Comparison of ENCODE assay signal across 8 cellular contexts in the genomic region with DNA sequence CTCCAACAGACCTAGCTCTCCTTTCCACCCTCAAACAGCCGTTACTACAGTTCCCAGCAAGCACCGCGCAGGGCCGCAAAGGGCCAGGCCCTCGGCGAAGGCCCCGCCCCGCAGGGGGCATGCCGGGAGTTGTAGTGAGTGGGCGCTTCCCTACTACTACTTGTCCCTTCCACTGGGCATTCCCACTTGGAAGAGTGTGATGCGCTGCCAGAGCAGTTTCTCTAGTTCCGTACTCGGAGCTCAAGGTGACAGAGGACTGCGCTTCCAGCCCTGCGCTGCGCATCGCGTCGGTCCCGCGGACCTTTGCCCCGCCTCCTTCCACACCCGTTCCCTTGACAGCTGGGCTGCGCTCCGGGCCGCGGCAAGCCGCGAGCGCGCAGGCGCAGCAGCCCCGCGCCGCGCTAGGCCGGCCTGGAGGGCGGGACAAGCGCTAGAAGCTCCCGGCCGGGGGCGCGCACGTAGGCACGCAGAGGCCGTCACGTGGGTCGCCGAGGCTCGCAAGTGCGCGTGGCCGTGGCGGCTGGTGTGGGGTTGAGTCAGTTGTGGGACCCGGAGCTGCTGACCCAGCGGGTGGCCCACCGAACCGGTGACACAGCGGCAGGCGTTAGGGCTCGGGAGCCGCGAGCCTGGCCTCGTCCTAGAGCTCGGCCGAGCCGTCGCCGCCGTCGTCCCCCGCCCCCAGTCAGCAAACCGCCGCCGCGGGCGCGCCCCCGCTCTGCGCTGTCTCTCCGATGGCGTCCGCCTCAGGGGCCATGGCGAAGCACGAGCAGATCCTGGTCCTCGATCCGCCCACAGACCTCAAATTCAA. TPM values are rescaled to one million over a fixed set of nuclear protein-coding genes. Genes with fewer than 3 reads are reported as not detected.
A peak's percentile ranks its signal among the peaks of the same experiment; 100 is the strongest.
DNase-seq lines count a peak whose midpoint lies in the region; ATAC-seq, FAIRE-seq and TF ChIP-seq lines count a peak whose summit lies in the region.

A gene with protein sequence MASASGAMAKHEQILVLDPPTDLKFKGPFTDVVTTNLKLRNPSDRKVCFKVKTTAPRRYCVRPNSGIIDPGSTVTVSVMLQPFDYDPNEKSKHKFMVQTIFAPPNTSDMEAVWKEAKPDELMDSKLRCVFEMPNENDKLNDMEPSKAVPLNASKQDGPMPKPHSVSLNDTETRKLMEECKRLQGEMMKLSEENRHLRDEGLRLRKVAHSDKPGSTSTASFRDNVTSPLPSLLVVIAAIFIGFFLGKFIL (plus strand): TSS at position 491 of the 808 bp plus-strand sequence. CDS start 241 bp downstream, at position 732.

- peaks cover 30% of the 10 kb centered on the region for H4K20me1 ChIP-seq in DOHH2 (ENCODE audit: control insufficient read depth, insufficient read depth, low read depth, low read length)
- H4K20me1 ChIP-seq in GM23248 (ENCODE audit: insufficient read depth): peaks cover 33% of the 10 kb centered on the region
- H4K20me1 ChIP-seq in Karpas-422 (ENCODE audit: insufficient read depth, low read depth, low read length): peaks cover 39% of the 10 kb centered on the region

- TF ChIP-seq EP300 in esophagus muscularis mucosa (IDR thresholded peaks at IDR 0.05): no peak

- peak within 1 kb of the TSS; percentile 90 to 97 for H3K4me3 Mint-ChIP-seq in activated T-cell treated with anti-CD3 and anti-CD28 coated beads, Interleukin-2, amount 50 U/mL, for 72 hours

- H3K9me3 ChIP-seq in DOHH2 (ENCODE audit: control insufficient read depth, insufficient read depth, low read length): peaks cover 5% of the 10 kb centered on the region
- no peaks in the 10 kb centered on the region for H3K9me3 ChIP-seq in GM23248 (ENCODE audit: low read depth)
- peaks cover 2% of the 10 kb centered on the region; the same call in 1 of the 2 replicates for H3K9me3 ChIP-seq in Karpas-422 (ENCODE audit: low read length)
- no peaks in the 10 kb centered on the region for H3K9me3 ChIP-seq in esophagus muscularis mucosa
- no peaks in the 10 kb centered on the region for H3K9me3 ChIP-seq in muscle layer of duodenum (ENCODE audit: control insufficient read depth in 1 of 2, low read length in 2 of 2)

- TF ChIP-seq POLR2A in esophagus muscularis mucosa (IDR thresholded peaks at IDR 0.05; ENCODE audit: low read depth): peak; percentile 94

- ATAC-seq in activated T-cell treated with anti-CD3 and anti-CD28 coated beads, Interleukin-2, amount 50 U/mL, for 72 hours (replicated peaks in 1 of 2): peak; percentile 82 to 83

- H3K9me3 Mint-ChIP-seq in activated T-cell treated with anti-CD3 and anti-CD28 coated beads, Interleukin-2, amount 50 U/mL, for 72 hours: no peaks in the 10 kb centered on the region

- H3K36me3 ChIP-seq in DOHH2 (ENCODE audit: control insufficient read depth, low read length): peaks cover 15% of the 10 kb centered on the region
- H3K36me3 ChIP-seq in GM23248 (ENCODE audit: low read depth): no peaks in the 10 kb centered on the region
- H3K36me3 ChIP-seq in Karpas-422 (ENCODE audit: insufficient read depth, low read length): no peaks in the 10 kb centered on the region
- H3K36me3 ChIP-seq in esophagus muscularis mucosa: no peaks in the 10 kb centered on the region
- H3K36me3 ChIP-seq in muscle layer of duodenum (ENCODE audit: control insufficient read depth in 1 of 2, insufficient read depth in 2 of 2, low read length in 2 of 2): peaks cover 0 to 15% of the 10 kb centered on the region in 2 donors

- H3K27me3 Mint-ChIP-seq in activated T-cell treated with anti-CD3 and anti-CD28 coated beads, Interleukin-2, amount 50 U/mL, for 72 hours (ENCODE audit: low read depth): peaks cover 10% of the 10 kb centered on the region

- no peak for FAIRE-seq in RCC 7860 (lab: Jason Lieb, UNC)

- H3K4me1 ChIP-seq in DOHH2 (ENCODE audit: control insufficient read depth, low read length): peaks cover 38% of the 10 kb centered on the region
- H3K4me1 ChIP-seq in GM23248 (ENCODE audit: insufficient read depth): peaks cover 34% of the 10 kb centered on the region
- H3K4me1 ChIP-seq in Karpas-422 (ENCODE audit: low read length): peaks cover 39% of the 10 kb centered on the region
- H3K4me1 ChIP-seq in esophagus muscularis mucosa: peaks cover 25 to 42% (median 39%) of the 10 kb centered on the region in 4 donors
- peaks cover 8 to 23% of the 10 kb centered on the region in 2 donors for H3K4me1 ChIP-seq in muscle layer of duodenum (ENCODE audit: control insufficient read depth in 1 of 2, insufficient read depth in 2 of 2, low read length in 2 of 2)

- peaks cover 4% of the 10 kb centered on the region in 2 donors for H3K36me3 Mint-ChIP-seq in activated T-cell treated with anti-CD3 and anti-CD28 coated beads, Interleukin-2, amount 50 U/mL, for 72 hours (ENCODE audit: insufficient read depth in 2 of 2)

- H3K9ac ChIP-seq in GM23248 (peak within 1 kb of the TSS; percentile 94), Karpas-422 (ENCODE audit: low read length) (peak within 1 kb of the TSS; percentile 93)

- H3K4me2 ChIP-seq in DOHH2 (ENCODE audit: low read length) (peak within 1 kb of the TSS; percentile 90), GM23248 (ENCODE audit: unreplicated experiment) (peak within 1 kb of the TSS; percentile 85), Karpas-422 (ENCODE audit: low read depth, low read length, poor library complexity, severe bottlenecking) (peak within 1 kb of the TSS; percentile 88)

- DNase-seq in GM23248 (peak; percentile 100), Karpas-422 (peak; percentile 98), RCC 7860 (ENCODE audit: low spot score) (peak; percentile 84), esophagus muscularis mucosa (ENCODE audit: extremely low spot score) (peak; percentile 97)
- peak; percentile 95 to 96 for DNase-seq in activated T-cell treated with anti-CD3 and anti-CD28 coated beads, Interleukin-2, amount 50 U/mL, for 72 hours
- peak; percentile 77 for DNase-seq in stimulated activated CD8-positive, alpha-beta memory T cell treated with anti-CD3 and anti-CD28 coated beads, Interleukin-7, amount 100 ng/mL, for 24 hours (ENCODE audit: low read depth)

- H3K4me3 ChIP-seq in DOHH2 (ENCODE audit: low read length): peak within 1 kb of the TSS; percentile 85
- peak within 1 kb of the TSS; percentile 81 for H3K4me3 ChIP-seq in GM23248
- peak within 1 kb of the TSS; percentile 96 for H3K4me3 ChIP-seq in Karpas-422 (ENCODE audit: low read length)
- peak within 1 kb of the TSS; percentile 76 to 95 (median 92) for H3K4me3 ChIP-seq in esophagus muscularis mucosa
- peak within 1 kb of the TSS; percentile 88 to 96 for H3K4me3 ChIP-seq in muscle layer of duodenum (ENCODE audit: low read depth in 1 of 2, low read length in 2 of 2)

- H2AFZ ChIP-seq in GM23248: peak within 1 kb of the TSS; percentile 86
- H2AFZ ChIP-seq in Karpas-422 (ENCODE audit: low read length): peak within 1 kb of the TSS; percentile 99; the same call in 1 of the 2 replicates

- in situ Hi-C loops in GM23248 (cut with MboI): no loop called here

- TF ChIP-seq CTCF in DOHH2 (IDR thresholded peaks at IDR 0.05; ENCODE audit: low read depth, low read length, poor library complexity, severe bottlenecking) (no peak), esophagus muscularis mucosa (IDR thresholded peaks at IDR 0.05) (peak in 1 of 3 experiments; percentile 7)

- peaks cover 26% of the 10 kb centered on the region for H3K4me1 Mint-ChIP-seq in activated T-cell treated with anti-CD3 and anti-CD28 coated beads, Interleukin-2, amount 50 U/mL, for 72 hours (ENCODE audit: low read depth)

- no peaks in the 10 kb centered on the region for H3F3A ChIP-seq in DOHH2 (ENCODE audit: control insufficient read depth, insufficient read depth)
- peaks cover 35% of the 10 kb centered on the region for H3F3A ChIP-seq in GM23248 (ENCODE audit: insufficient read depth)

- H3K79me2 ChIP-seq in DOHH2 (ENCODE audit: control insufficient read depth, low read length): peaks cover 49% of the 10 kb centered on the region
- H3K79me2 ChIP-seq in GM23248 (ENCODE audit: insufficient read depth): peaks cover 47% of the 10 kb centered on the region
- H3K79me2 ChIP-seq in Karpas-422 (ENCODE audit: low read length): peaks cover 47% of the 10 kb centered on the region

- intact Hi-C loops in esophagus muscularis mucosa (cut with DNase I): loop anchor here (10.0 kb wide), 1 partner anchor 299 kb away; a partner anchor contains a TSS

- H3K27me3 ChIP-seq in DOHH2 (ENCODE audit: control insufficient read depth, low read length) (0 out of 2 replicates have a peak, but pooled peaks cover 9% of the 10 kb centered on the region), GM23248 (replicated peaks; ENCODE audit: insufficient read depth) (no peaks in the 10 kb centered on the region), Karpas-422 (ENCODE audit: low read length) (no peaks in the 10 kb centered on the region), esophagus muscularis mucosa (no peaks in the 10 kb centered on the region), muscle layer of duodenum (ENCODE audit: low read depth, low read length) (no peaks in the 10 kb centered on the region)

- H3K27ac ChIP-seq in DOHH2 (ENCODE audit: low read depth, low read length): peak within 1 kb of the TSS; percentile 74
- peak within 1 kb of the TSS; percentile 93 for H3K27ac ChIP-seq in GM23248
- peak within 1 kb of the TSS; percentile 70 for H3K27ac ChIP-seq in Karpas-422 (ENCODE audit: low read length)
- peak within 1 kb of the TSS; percentile 100 for H3K27ac ChIP-seq in esophagus muscularis mucosa (replicated peaks in 1 of 4)
- peak within 1 kb of the TSS; percentile 96 for H3K27ac ChIP-seq in muscle layer of duodenum (ENCODE audit: low read length)

- 0 to 1% methylated on average over 75 to 83 of the region's 87 CpGs for WGBS in GM23248 (ENCODE audit: low coverage in 1 of 2, low lambda C conversion rate in 2 of 2, missing lambda C conversion rate in 2 of 2), 2 experiments
- 0% methylated on average over 3 of the region's 87 CpGs for WGBS in esophagus muscularis mucosa

- H3K27ac Mint-ChIP-seq in activated T-cell treated with anti-CD3 and anti-CD28 coated beads, Interleukin-2, amount 50 U/mL, for 72 hours: peak within 1 kb of the TSS; percentile 98

- H3K9me2 ChIP-seq in DOHH2 (replicated peaks; ENCODE audit: control insufficient read depth, low read length) (no peaks in the 10 kb centered on the region), GM23248 (ENCODE audit: insufficient read depth) (no peaks in the 10 kb centered on the region), Karpas-422 (replicated peaks; ENCODE audit: insufficient read depth, low read length) (no peaks in the 10 kb centered on the region)

RNA-seq across cellular contexts. Expression of the gene that starts here (rescaled TPM):
- total RNA-seq in GM23248 (2014; rRNA removed; shearing (Covaris generic)): 204 and 277 TPM in 2 replicates
- 290 and 299 TPM in 2 replicates for polyA plus RNA-seq in GM23248 (2016; fragmentation: Nextera tagmentation; extraction: Ambion mirVana)
- 138 and 162 TPM in 2 replicates for total RNA-seq in Karpas-422 (2014; rRNA removed; shearing (Covaris generic); ENCODE audit: low replicate concordance)
- 100 to 1,000 TPM; 197 to 209 TPM for total RNA-seq in activated T-cell treated with anti-CD3 and anti-CD28 coated beads, Interleukin-2, amount 50 U/mL, for 72 hours
- total RNA-seq in esophagus muscularis mucosa: 100 to 1,000 TPM; 198 to 336 (median 260) TPM

Comparison
In these comparisons a context has a peak if more than half of its experiments do, and no peak if none do; other contexts are left out.
1. Peak in every context shown above with its lines: DNase-seq, ATAC-seq, H3K4me3 ChIP-seq and H3K27ac ChIP-seq.